ENCODE assay signal across 1 cellular context in genomic region chr16:88759245-88759975, GRCh38.
TF ChIP-seq lines count a peak whose summit lies in the region.

No MANE protein-coding gene starts in this region.

TF ChIP-seq in HepG2, 621 proteins besides CTCF, POLR2A, EP300 and RAD21 (continued from another document and continues in another):
- TF ChIP-seq DMTF1 (CRISPR knock-in tag; IDR thresholded peaks at IDR 0.05) (no peak), ZNF136 (CRISPR knock-in tag; IDR thresholded peaks at IDR 0.05; ENCODE audit: low read depth) (0 out of 2 replicates have a peak, but pooled peaks have one; percentile 82), ZSCAN20 (CRISPR knock-in tag; IDR thresholded peaks at IDR 0.05; ENCODE audit: borderline replicate concordance) (no peak; the same call in none of the 2 replicates), ZNF333 (CRISPR knock-in tag; IDR thresholded peaks at IDR 0.05; ENCODE audit: borderline replicate concordance) (no peak), MAF1 (CRISPR knock-in tag; IDR thresholded peaks at IDR 0.05; ENCODE audit: borderline replicate concordance) (no peak), MTA3 (CRISPR knock-in tag; IDR thresholded peaks at IDR 0.05) (no peak), MYC (CRISPR knock-in tag; IDR thresholded peaks at IDR 0.05; ENCODE audit: borderline replicate concordance) (peak; percentile 61), NFE2 (CRISPR knock-in tag; IDR thresholded peaks at IDR 0.05) (no peak), ZNF549 (CRISPR knock-in tag; IDR thresholded peaks at IDR 0.05) (no peak), CENPT (CRISPR knock-in tag; IDR thresholded peaks at IDR 0.05; ENCODE audit: low read depth) (no peak), MTF2 (CRISPR knock-in tag; IDR thresholded peaks at IDR 0.05; ENCODE audit: borderline replicate concordance) (no peak), ZFP37 (CRISPR knock-in tag; IDR thresholded peaks at IDR 0.05; ENCODE audit: borderline replicate concordance) (no peak), CCDC6 (CRISPR knock-in tag; IDR thresholded peaks at IDR 0.05) (peak; percentile 72; the same call in 1 of the 2 replicates), KLF12 (CRISPR knock-in tag; IDR thresholded peaks at IDR 0.05; ENCODE audit: borderline replicate concordance) (peak; percentile 71; the same call in 1 of the 2 replicates), GMEB2 (CRISPR knock-in tag; IDR thresholded peaks at IDR 0.05; ENCODE audit: low read depth) (no peak), NR2F1 (CRISPR knock-in tag; IDR thresholded peaks at IDR 0.05) (0 out of 4 replicates have a peak, but pooled peaks of 1 of the 2 experiments have one; percentile 3), FOXK1 (CRISPR knock-in tag; IDR thresholded peaks at IDR 0.05; ENCODE audit: borderline replicate concordance, low read depth) (peak; percentile 54), ZNF891 (CRISPR knock-in tag; IDR thresholded peaks at IDR 0.05) (peak; percentile 69), ATF2 (CRISPR knock-in tag; IDR thresholded peaks at IDR 0.05) (peak; percentile 48; the same call in 1 of the 2 replicates), GFI1 (CRISPR knock-in tag; IDR thresholded peaks at IDR 0.05; ENCODE audit: borderline replicate concordance) (peak; percentile 29; the same call in 1 of the 2 replicates), ARID4A (CRISPR knock-in tag; IDR thresholded peaks at IDR 0.05; ENCODE audit: borderline replicate concordance) (peak; percentile 91), FOXJ3 (CRISPR knock-in tag; IDR thresholded peaks at IDR 0.05; ENCODE audit: borderline replicate concordance) (peak; percentile 55; the same call in 1 of the 2 replicates), ARID5B (CRISPR knock-in tag; IDR thresholded peaks at IDR 0.05) (peak; percentile 68), ZNF414 (CRISPR knock-in tag; IDR thresholded peaks at IDR 0.05) (0 out of 2 replicates have a peak, but pooled peaks have one; percentile 24), ZNF343 (CRISPR knock-in tag; IDR thresholded peaks at IDR 0.05) (peak; percentile 79; the same call in 1 of the 2 replicates), ZNF264 (CRISPR knock-in tag; IDR thresholded peaks at IDR 0.05) (no peak; the same call in 1 of the 2 replicates), TOE1 (CRISPR knock-in tag; IDR thresholded peaks at IDR 0.05) (no peak), BCL6 (CRISPR knock-in tag; IDR thresholded peaks at IDR 0.05) (peak; percentile 42; the same call in 1 of the 2 replicates), SRF (IDR thresholded peaks at IDR 0.05; ENCODE audit: low read depth, low read length) (peak; percentile 99), ZNF788 (CRISPR knock-in tag; IDR thresholded peaks at IDR 0.05; ENCODE audit: borderline replicate concordance) (peak; percentile 83; the same call in 1 of the 2 replicates), FOXM1 (CRISPR knock-in tag; IDR thresholded peaks at IDR 0.05) (no peak), ZBTB7A (CRISPR knock-in tag; IDR thresholded peaks at IDR 0.05) (peak; percentile 58; the same call in 1 of the 2 replicates), REST (IDR thresholded peaks at IDR 0.05; ENCODE audit: borderline replicate concordance in 1 of 2, low read depth in 1 of 2, low read length in 2 of 2) (no peak), U2AF2 (IDR thresholded peaks at IDR 0.05; ENCODE audit: low read depth, low read length) (no peak), TBP (CRISPR knock-in tag; IDR thresholded peaks at IDR 0.05) (0 out of 2 replicates have a peak, but pooled peaks have one; percentile 22), DRAP1 (CRISPR knock-in tag; IDR thresholded peaks at IDR 0.05) (peak; percentile 86), ZFP36L2 (CRISPR knock-in tag; IDR thresholded peaks at IDR 0.05) (no peak), SOX13 (IDR thresholded peaks at IDR 0.05) (no peak), SOX13 (CRISPR knock-in tag; conservative IDR thresholded peaks at IDR 0.05 in 1 of 2, IDR thresholded peaks at IDR 0.05 in 1 of 2) (peak in 1 of 2 experiments; percentile 36; a peak in 1 of 4 replicates), ZNF451 (CRISPR knock-in tag; IDR thresholded peaks at IDR 0.05) (no peak; the same call in none of the 2 replicates), GATAD2A (CRISPR knock-in tag; IDR thresholded peaks at IDR 0.05) (no peak), THRA (CRISPR knock-in tag; IDR thresholded peaks at IDR 0.05; ENCODE audit: borderline replicate concordance) (peak; percentile 74; the same call in 1 of the 2 replicates), KMT2A (CRISPR knock-in tag; IDR thresholded peaks at IDR 0.05) (no peak; the same call in 1 of the 2 replicates)
